1 cellular context compared by ENCODE assay signal in the genomic region with DNA sequence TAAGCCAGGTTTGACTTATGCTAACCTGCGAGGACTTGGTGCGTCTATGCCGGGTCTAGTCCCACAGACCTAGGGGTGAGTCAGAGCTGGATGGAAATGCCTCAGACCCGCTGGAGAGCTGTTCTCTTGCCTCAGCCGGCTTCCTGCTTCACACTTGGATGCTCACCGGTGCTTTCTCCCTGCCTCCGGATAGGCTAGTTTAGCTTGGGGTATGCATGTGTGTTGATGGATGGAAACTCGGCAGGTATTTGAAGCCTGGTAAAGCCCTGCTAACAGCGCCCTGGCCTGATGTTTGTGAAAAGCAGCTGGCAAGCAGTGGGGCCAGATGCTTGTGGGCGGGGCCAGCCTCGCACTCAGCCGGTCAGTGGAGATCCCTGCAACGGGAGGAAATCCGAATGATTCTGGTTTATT.
A peak's percentile ranks its signal among the peaks of the same experiment; 100 is the strongest.
TF ChIP-seq lines count a peak whose summit lies in the region.

No MANE protein-coding gene starts in this region.

TF ChIP-seq in endothelial cell of umbilical vein, 7 proteins besides CTCF, POLR2A, EP300 and RAD21:
- TF ChIP-seq, protein P1, sequence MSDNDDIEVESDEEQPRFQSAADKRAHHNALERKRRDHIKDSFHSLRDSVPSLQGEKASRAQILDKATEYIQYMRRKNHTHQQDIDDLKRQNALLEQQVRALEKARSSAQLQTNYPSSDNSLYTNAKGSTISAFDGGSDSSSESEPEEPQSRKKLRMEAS (IDR thresholded peaks at IDR 0.05; ENCODE audit: insufficient read depth, insufficient read length), result no peak
- no peak for TF ChIP-seq MYC (IDR thresholded peaks at IDR 0.05; ENCODE audit: low read depth, low read length)
- TF ChIP-seq GATA2 (IDR thresholded peaks at IDR 0.05; ENCODE audit: insufficient read depth, insufficient read length, low read depth, low read length), result no peak
- peak; percentile 48 for TF ChIP-seq POLR2AphosphoS5 (IDR thresholded peaks at IDR 0.05; ENCODE audit: insufficient read depth, low read depth, low read length)
- TF ChIP-seq FOS (IDR thresholded peaks at IDR 0.05; ENCODE audit: borderline replicate concordance, insufficient read depth, low read length), result peak; percentile 82
- TF ChIP-seq EZH2 (IDR thresholded peaks at IDR 0.05; ENCODE audit: borderline replicate concordance, low read depth, low read length, severe bottlenecking), result no peak
- TF ChIP-seq JUN (IDR thresholded peaks at IDR 0.05; ENCODE audit: borderline replicate concordance, insufficient read depth, insufficient read length, low read depth), result peak; percentile 62
